In the genomic region with DNA sequence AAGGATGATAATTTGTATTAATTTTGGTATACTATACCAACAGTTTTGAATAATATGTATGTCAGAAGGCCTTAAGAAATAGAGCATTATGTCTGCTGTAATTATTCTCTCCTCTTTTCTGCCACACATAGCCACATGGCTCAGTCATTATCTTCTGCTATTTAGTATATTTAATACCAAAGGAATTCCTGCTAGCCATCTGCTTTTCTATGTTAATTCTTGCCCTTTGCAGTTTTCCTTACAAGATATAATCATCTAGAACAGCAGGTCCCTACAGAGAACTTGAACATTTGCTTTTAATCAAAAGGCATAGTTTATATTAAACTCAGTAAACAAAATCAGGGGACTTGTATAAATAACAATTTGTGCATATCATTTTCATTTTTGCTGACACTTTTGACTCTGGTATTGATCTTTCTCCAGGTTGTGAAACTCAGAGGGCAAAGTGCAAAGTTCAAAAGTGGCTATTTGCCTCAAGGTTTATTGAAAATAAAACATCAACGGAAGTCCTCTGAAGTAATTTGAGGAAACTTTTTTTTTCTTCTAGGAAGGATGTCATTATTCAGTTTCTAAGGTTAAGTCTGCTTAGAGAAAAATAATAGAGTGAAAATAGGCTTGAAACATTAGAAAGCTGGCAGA, we compare ENCODE assay signal across 19 cellular contexts.
"Had no signal": no experiment of that assay in that cellular context is flagged by ENCODE, and none has a peak within 500 bp of the region (broad histone marks: within the 10 kb centered on the region; RNA-seq: fewer than 3 reads in every experiment).

No MANE protein-coding gene starts in this region.

- H3K36me3 Mint-ChIP-seq: activated naive CD8-positive, alpha-beta T cell; naive thymus-derived CD8-positive, alpha-beta T cell had no signal

- H3K4me1 ChIP-seq: gastroesophageal sphincter had no signal

- H3K4me1 Mint-ChIP-seq: activated B cell treated with CpG ODN at 0.5 μM for 24 hours; activated CD4-positive, alpha-beta T cell treated with anti-CD3 and anti-CD28 coated beads, Interleukin-2, amount 10 ng/mL, durations not matched to agents 24 days and 14 days; central memory CD8-positive, alpha-beta T cell; naive thymus-derived CD8-positive, alpha-beta T cell had no signal

- H3K27ac Mint-ChIP-seq: activated B cell treated with CpG ODN at 0.5 μM for 24 hours; activated CD4-positive, alpha-beta T cell treated with anti-CD3 and anti-CD28 coated beads, Interleukin-2, amount 10 ng/mL, durations not matched to agents 24 days and 14 days; activated CD8-positive, alpha-beta T cell treated with anti-CD3 and anti-CD28 coated beads, Interleukin-2, amount 10 ng/mL, durations not matched to agents 7 days and 5 days; activated naive CD8-positive, alpha-beta T cell; activated T-cell treated with anti-CD3 and anti-CD28 coated beads, Interleukin-2, amount 50 U/mL, for 72 hours; naive thymus-derived CD8-positive, alpha-beta T cell; stimulated activated naive CD8-positive, alpha-beta T cell treated with anti-CD3 and anti-CD28 coated beads, Interleukin-15, Interleukin-2, amounts not matched to agents 100 ng/mL and 50 ng/mL, for 24 hours; T-helper 2 cell treated with Interferon-gamma antibody and Interleukin-4, amounts not matched to agents 5 μg/mL and 100 μg/mL, for 36 hours had no signal

- H3K36me3 ChIP-seq: brain microvascular endothelial cell, gastroesophageal sphincter, suprapubic skin had no signal

- H3K27me3 ChIP-seq: brain microvascular endothelial cell, gastroesophageal sphincter, suprapubic skin had no signal

- H3K9me3 ChIP-seq: gastroesophageal sphincter, suprapubic skin had no signal

- H3K27ac ChIP-seq: brain microvascular endothelial cell, coronary artery, gastroesophageal sphincter, skin epidermis, suprapubic skin had no signal

- H3K27me3 Mint-ChIP-seq: activated B cell treated with CpG ODN at 0.5 μM for 24 hours; activated CD4-positive, alpha-beta T cell treated with anti-CD3 and anti-CD28 coated beads, Interleukin-2, amount 10 ng/mL, durations not matched to agents 24 days and 14 days; activated naive CD8-positive, alpha-beta T cell; central memory CD8-positive, alpha-beta T cell; naive thymus-derived CD8-positive, alpha-beta T cell; stimulated activated naive CD8-positive, alpha-beta T cell treated with anti-CD3 and anti-CD28 coated beads, Interleukin-15, Interleukin-2, amounts not matched to agents 100 ng/mL and 50 ng/mL, for 24 hours had no signal

- H3K4me3 ChIP-seq: coronary artery, gastroesophageal sphincter, skin epidermis, suprapubic skin had no signal

- ATAC-seq: activated CD8-positive, alpha-beta T cell treated with anti-CD3 and anti-CD28 coated beads, Interleukin-2, amount 10 ng/mL, durations not matched to agents 7 days and 5 days; activated T-cell treated with anti-CD3 and anti-CD28 coated beads, Interleukin-2, amount 50 U/mL, for 72 hours; gastroesophageal sphincter; left colon; naive thymus-derived CD8-positive, alpha-beta T cell had no signal

- H3K9me3 Mint-ChIP-seq: activated B cell treated with CpG ODN at 0.5 μM for 24 hours; activated CD4-positive, alpha-beta T cell treated with anti-CD3 and anti-CD28 coated beads, Interleukin-2, amount 10 ng/mL, durations not matched to agents 24 days and 14 days had no signal

- H3K4me3 Mint-ChIP-seq: activated B cell treated with CpG ODN at 0.5 μM for 24 hours; activated CD4-positive, alpha-beta T cell treated with anti-CD3 and anti-CD28 coated beads, Interleukin-2, amount 10 ng/mL, durations not matched to agents 24 days and 14 days; activated CD8-positive, alpha-beta T cell treated with anti-CD3 and anti-CD28 coated beads, Interleukin-2, amount 10 ng/mL, durations not matched to agents 7 days and 5 days; activated naive CD8-positive, alpha-beta T cell; activated T-cell treated with anti-CD3 and anti-CD28 coated beads, Interleukin-2, amount 50 U/mL, for 72 hours; central memory CD8-positive, alpha-beta T cell; naive thymus-derived CD8-positive, alpha-beta T cell; stimulated activated naive CD8-positive, alpha-beta T cell treated with anti-CD3 and anti-CD28 coated beads, Interleukin-15, Interleukin-2, amounts not matched to agents 100 ng/mL and 50 ng/mL, for 24 hours; T-helper 2 cell treated with Interferon-gamma antibody and Interleukin-4, amounts not matched to agents 5 μg/mL and 100 μg/mL, for 36 hours had no signal

- DNase-seq: activated B cell treated with CpG ODN at 0.5 μM for 24 hours; activated CD4-positive, alpha-beta T cell treated with anti-CD3 and anti-CD28 coated beads, Interleukin-2, amount 10 ng/mL, durations not matched to agents 24 days and 14 days; activated CD8-positive, alpha-beta memory T cell treated with anti-CD3 and anti-CD28 coated beads, Interleukin-2, amount 50 U/mL, for 48 hours; activated CD8-positive, alpha-beta T cell treated with anti-CD3 and anti-CD28 coated beads, Interleukin-2, amount 10 ng/mL, durations not matched to agents 7 days and 5 days; activated gamma-delta T cell; activated T-cell treated with anti-CD3 and anti-CD28 coated beads, Interleukin-2, amount 50 U/mL, for 72 hours; brain microvascular endothelial cell; left colon; naive thymus-derived CD8-positive, alpha-beta T cell; posterior cingulate gyrus; trophoblast cell had no signal
